ENCODE assay signal across 8 cellular contexts in genomic region chr3:48268381-48268935, GRCh38. TPM values are rescaled to one million over a fixed set of nuclear protein-coding genes. Genes with fewer than 3 reads are reported as not detected.
DNase-seq lines count a peak whose midpoint lies in the region; ATAC-seq and TF ChIP-seq lines count a peak whose summit lies in the region.

No MANE protein-coding gene starts in this region.

- H3K4me1 Mint-ChIP-seq in memory B cell: peaks cover 5% of the 10 kb centered on the region
- peaks cover under 1% of the 10 kb centered on the region for H3K4me1 Mint-ChIP-seq in mesothelial cell of epicardium

- H3K4me3 Mint-ChIP-seq in memory B cell (no peak overlapping the region), mesothelial cell of epicardium (no peak overlapping the region)

- peaks cover 18% of the 10 kb centered on the region for H3K36me3 Mint-ChIP-seq in memory B cell
- peaks cover 26% of the 10 kb centered on the region for H3K36me3 Mint-ChIP-seq in mesothelial cell of epicardium

- DNase-seq in NCI-H1436 (lab: John Stamatoyannopoulos, UW): peak; percentile 8
- no peak for DNase-seq in NCI-H1436 treated with DMSO at 0.1 percent for 48 hours (lab: John Stamatoyannopoulos, UW)
- DNase-seq in activated T-cell treated with anti-CD3 and anti-CD28 coated beads, Interleukin-2, amount 50 U/mL, for 48 hours: peak; percentile 88 to 89
- DNase-seq in memory B cell (ENCODE audit: low spot score in 2 of 2): no peak
- peak; percentile 30 to 46 for DNase-seq in stimulated activated CD8-positive, alpha-beta memory T cell treated with anti-CD3 and anti-CD28 coated beads, Interleukin-7, amount 100 ng/mL, for 1 hour (ENCODE audit: low read depth in 2 of 2)
- DNase-seq in mesothelial cell of epicardium (ENCODE audit: low spot score in 2 of 2, unreplicated experiment in 2 of 2): no peak
- DNase-seq in germinal center (ENCODE audit: low spot score): no peak
- DNase-seq in substantia nigra (lab: John Stamatoyannopoulos, UW): no peak

- no peak overlapping the region for H3K27ac ChIP-seq in substantia nigra (ENCODE audit: low read depth, low read length, poor library complexity, severe bottlenecking)

- H3K9me3 Mint-ChIP-seq in memory B cell: no peaks in the 10 kb centered on the region
- H3K9me3 Mint-ChIP-seq in mesothelial cell of epicardium: no peaks in the 10 kb centered on the region

- peak; percentile 71 for ATAC-seq in memory B cell (ENCODE audit: low read depth)

- H3K27ac Mint-ChIP-seq in memory B cell (peak overlapping the region; percentile 82), mesothelial cell of epicardium (no peak overlapping the region)

- no peaks in the 10 kb centered on the region for H3K27me3 Mint-ChIP-seq in memory B cell
- H3K27me3 Mint-ChIP-seq in mesothelial cell of epicardium (ENCODE audit: low read depth): no peaks in the 10 kb centered on the region

- TF ChIP-seq CTCF in mesothelial cell of epicardium (IDR thresholded peaks at IDR 0.05; ENCODE audit: unreplicated experiment): no peak

RNA-seq across cellular contexts. Expression of gene ZNF589, which starts 27.6 kb away (rescaled TPM):
- total RNA-seq in mesothelial cell of epicardium: 18.9 to 24.1 TPM (median 22.3 TPM) in 3 replicates

RNA-seq across cellular contexts. Expression of gene NME6, which starts 32.7 kb away (rescaled TPM):
- 27.2 to 28.6 TPM (median 27.8 TPM) in 3 replicates for total RNA-seq in mesothelial cell of epicardium

RNA-seq across cellular contexts. Expression of gene CAMP, which starts 45.2 kb away (rescaled TPM):
- total RNA-seq in mesothelial cell of epicardium: not detected in 3 replicates

Comparison
In these comparisons a context has a peak if more than half of its experiments do, and no peak if none do; other contexts are left out.
1. DNase-seq: peak in NCI-H1436 (single experiment), activated T-cell treated with anti-CD3 and anti-CD28 coated beads, Interleukin-2, amount 50 U/mL, for 48 hours (2 of 2) and stimulated activated CD8-positive, alpha-beta memory T cell treated with anti-CD3 and anti-CD28 coated beads, Interleukin-7, amount 100 ng/mL, for 1 hour (2 of 2); none in NCI-H1436 treated with DMSO at 0.1 percent for 48 hours (single experiment), memory B cell (0 of 2), mesothelial cell of epicardium (0 of 2), germinal center (single experiment) and substantia nigra (0 of 49).